ENCODE assay signal across 16 cellular contexts in genomic region chr5:44546283-44546682, GRCh38.
A peak's percentile ranks its signal among the peaks of the same experiment; 100 is the strongest.
DNase-seq lines count a peak whose midpoint lies in the region; ATAC-seq and TF ChIP-seq lines count a peak whose summit lies in the region.
"Had no signal": no experiment of that assay in that cellular context is flagged by ENCODE, and none has a peak within 500 bp of the region (broad histone marks: within the 10 kb centered on the region; RNA-seq: fewer than 3 reads in every experiment).

No MANE protein-coding gene starts in this region.

- peak; percentile 21 for DNase-seq in AG08396 (ENCODE audit: low spot score)
- DNase-seq in HT1080 (ENCODE audit: low read depth), result peak; percentile 43
- peak; percentile 2 to 24 for DNase-seq in cardiac fibroblast (ENCODE audit: low read depth in 2 of 2)
- DNase-seq in myocyte (ENCODE audit: low read depth), result peak; percentile 2
- DNase-seq in NCI-H524 treated with DMSO at 0.1 percent for 48 hours (lab: John Stamatoyannopoulos, UW), result no peak
- DNase-seq: ACHN; activated CD4-positive, alpha-beta T cell treated with anti-CD3 and anti-CD28 coated beads for 4 hours; heart right ventricle; kidney; NCI-H1436 treated with DMSO at 0.1 percent for 48 hours; NCI-H524 had no signal

- TF ChIP-seq CTCF in cardiac fibroblast (IDR thresholded peaks at IDR 0.05; ENCODE audit: low read depth, low read length), result no peak

- no peak overlapping the region for H3K4me3 ChIP-seq in cardiac fibroblast (replicated peaks in 1 of 2; ENCODE audit: low read depth in 2 of 2, low read length in 2 of 2)
- H3K4me3 ChIP-seq: heart right ventricle, skin epidermis had no signal

- ATAC-seq in HG02678 (IDR thresholded peaks at IDR 0.05; ENCODE audit: unreplicated experiment), result no peak
- no peak for ATAC-seq in GM19351 (IDR thresholded peaks at IDR 0.05; ENCODE audit: unreplicated experiment)
- ATAC-seq in GM21526 (IDR thresholded peaks at IDR 0.05; ENCODE audit: low FRiP score, unreplicated experiment), result no peak
- ATAC-seq: activated naive CD4-positive, alpha-beta T cell treated with anti-CD3 and anti-CD28 coated beads, Interleukin-2, amount 50 U/mL, for 72 hours had no signal
